ENCODE assay signal across 8 cellular contexts in genomic region chr20:34190679-34191090, GRCh38. TPM values are rescaled to one million over a fixed set of nuclear protein-coding genes. Genes with fewer than 3 reads are reported as not detected.
DNase-seq lines count a peak whose midpoint lies in the region; ATAC-seq and TF ChIP-seq lines count a peak whose summit lies in the region.

No MANE protein-coding gene starts in this region.

- WGBS in mesodermal cell (ENCODE audit: insufficient coverage in 2 of 2), 2 experiments: 19 to 26% methylated on average over 3 of the region's 3 CpGs

- peaks cover 6% of the 10 kb centered on the region for H3K4me1 ChIP-seq in mesodermal cell (ENCODE audit: control insufficient read depth, insufficient read depth, low read length, poor library complexity, severe bottlenecking)

- TF ChIP-seq CTCF in AG09319 (IDR thresholded peaks at IDR 0.05; ENCODE audit: low read depth, low read length) (peak; percentile 97), epithelial cell of esophagus (IDR thresholded peaks at IDR 0.05; ENCODE audit: insufficient read depth, low read depth, low read length, missing control alignments) (peak; percentile 87)

- no peak for ATAC-seq in HG02938 (IDR thresholded peaks at IDR 0.05; ENCODE audit: unreplicated experiment)

- H3K9me3 ChIP-seq in mesodermal cell (ENCODE audit: control insufficient read depth, low read length): no peaks in the 10 kb centered on the region

- peak overlapping the region; percentile 17 for H3K27ac ChIP-seq in mesodermal cell (ENCODE audit: low read depth, low read length, severe bottlenecking)

- H3K4me3 ChIP-seq in epithelial cell of esophagus (ENCODE audit: low read length) (no peak overlapping the region), mesodermal cell (ENCODE audit: extremely low read depth, insufficient read depth, low read length, poor library complexity, severe bottlenecking) (no peak overlapping the region)

- H3K36me3 ChIP-seq in mesodermal cell (ENCODE audit: control insufficient read depth, insufficient read depth, low read length): no peaks in the 10 kb centered on the region

- DNase-seq in AG09319 (ENCODE audit: extremely low read depth, low read depth) (peak; percentile 78), GM19240 (ENCODE audit: insufficient read length, low spot score) (peak; percentile 41), NCI-H2171 (lab: John Stamatoyannopoulos, UW) (peak; percentile 14), epithelial cell of esophagus (ENCODE audit: low read depth) (peak; percentile 86), stromal cell of bone marrow (ENCODE audit: low read depth) (peak; percentile 77)
- DNase-seq in activated CD4-positive, alpha-beta T cell treated with anti-CD3 and anti-CD28 coated beads for 4 hours: peak; percentile 22

RNA-seq across cellular contexts. Expression of gene ASIP, which starts 50.5 kb away (rescaled TPM):
- polyA plus RNA-seq in mesodermal cell (2013, experiment 1 of 2): 0.74 TPM
- 1.3 TPM for polyA plus RNA-seq in mesodermal cell (2013, experiment 2 of 2)

Comparison
In these comparisons a context has a peak if more than half of its experiments do, and no peak if none do; other contexts are left out.
1. DNase-seq: peak in every context shown above with its lines; median percentile 86 in epithelial cell of esophagus; 78 in AG09319; 77 in stromal cell of bone marrow; 41 in GM19240; 22 in activated CD4-positive, alpha-beta T cell treated with anti-CD3 and anti-CD28 coated beads for 4 hours; 14 in NCI-H2171.